Comparison of ENCODE assay signal across 2 cellular contexts in genomic region chr1:200405273-200405672, GRCh38.
A peak's percentile ranks its signal among the peaks of the same experiment; 100 is the strongest.
TF ChIP-seq lines count a peak whose summit lies in the region.

No MANE protein-coding gene starts in this region.

TF ChIP-seq in IMR-90, 13 proteins besides CTCF, POLR2A, EP300 and RAD21:
- no peak for TF ChIP-seq NFE2L2 (IDR thresholded peaks at IDR 0.05; ENCODE audit: low read depth, low read length)
- no peak for TF ChIP-seq RFX5 (IDR thresholded peaks at IDR 0.05; ENCODE audit: low read depth, low read length)
- TF ChIP-seq CEBPB (IDR thresholded peaks at IDR 0.05; ENCODE audit: low read depth, low read length) = peak; percentile 61
- no peak for TF ChIP-seq MXI1 (IDR thresholded peaks at IDR 0.05; ENCODE audit: borderline replicate concordance, low read depth, low read length)

TF ChIP-seq in K562, 482 proteins besides CTCF, POLR2A, EP300 and RAD21:
- TF ChIP-seq DNMT1 (IDR thresholded peaks at IDR 0.05) (no peak), CEBPG (CRISPR knock-in tag; IDR thresholded peaks at IDR 0.05) (no peak), CEBPG (tag; conservative IDR thresholded peaks at IDR 0.05 in 1 of 2, IDR thresholded peaks at IDR 0.05 in 1 of 2) (peak; percentile 34 to 37; a peak in 2 of 4 replicates), CEBPB (tag; IDR thresholded peaks at IDR 0.05) (peak; percentile 68), MEF2A (IDR thresholded peaks at IDR 0.05; ENCODE audit: control insufficient read depth, low read depth, low read length) (no peak)
